8 cellular contexts compared by ENCODE assay signal in the genomic region with DNA sequence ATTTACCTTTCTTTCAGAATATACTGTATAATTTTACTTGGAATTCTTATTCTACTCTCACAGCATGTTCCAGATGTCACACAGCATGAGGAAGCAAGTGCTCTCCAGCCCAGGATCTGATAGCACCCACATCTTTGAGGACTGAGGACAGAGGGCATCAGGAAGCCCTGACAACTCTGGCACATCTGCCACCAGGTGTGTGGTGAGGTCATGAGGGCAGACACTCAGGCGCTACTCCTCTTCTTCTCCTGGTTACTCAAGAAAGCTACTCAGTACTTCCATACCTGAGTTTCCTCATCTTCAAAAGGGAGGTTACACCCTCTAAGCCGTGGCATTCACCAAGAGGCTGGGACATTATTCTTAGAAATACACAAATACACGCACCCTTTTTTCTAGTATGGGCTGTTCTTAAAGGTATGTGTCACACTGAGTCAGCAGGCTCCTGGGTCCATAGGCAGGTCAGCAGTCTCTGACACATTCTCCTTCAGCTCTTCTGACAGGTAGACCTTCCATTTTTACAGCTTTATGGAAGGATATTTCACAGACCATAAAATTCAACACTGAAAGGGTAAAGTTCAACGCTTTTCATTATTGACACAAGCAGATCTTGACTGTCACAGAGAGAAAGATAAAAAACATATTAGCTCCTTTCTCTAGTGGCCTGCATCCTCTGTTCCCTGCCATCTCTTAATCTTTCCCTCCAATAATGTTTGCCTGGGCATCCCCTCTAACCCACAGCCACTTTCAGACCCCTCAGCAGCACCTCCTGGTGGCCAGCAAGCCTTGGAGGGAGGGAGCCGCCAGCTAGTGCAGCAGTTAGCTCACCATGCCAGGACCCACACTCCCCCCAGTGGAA.
DNase-seq lines count a peak whose midpoint lies in the region; ATAC-seq and TF ChIP-seq lines count a peak whose summit lies in the region.

No MANE protein-coding gene starts in this region.

- DNase-seq in EL (peak; percentile 77), Karpas-422 (peak; percentile 80), esophagus squamous epithelium (lab: John Stamatoyannopoulos, UW) (no peak), nephron progenitor cell (peak; percentile 80), amniotic stem cell (lab: John Stamatoyannopoulos, UW) (no peak)
- peak; percentile 2 to 3 for DNase-seq in activated CD4-positive, alpha-beta T cell treated with anti-CD3 and anti-CD28 coated beads for 4 hours

- H3K27ac ChIP-seq in Karpas-422 (ENCODE audit: low read length) (no peak overlapping the region), esophagus squamous epithelium (peak overlapping the region; percentile 29 to 86 (median 74))

- H3K4me3 Mint-ChIP-seq in nephron progenitor cell, result no peak overlapping the region

- peaks cover 12% of the 10 kb centered on the region for H3K27me3 Mint-ChIP-seq in nephron progenitor cell (ENCODE audit: low read depth, poor library complexity)

- no peak overlapping the region for H2AFZ ChIP-seq in Karpas-422 (ENCODE audit: low read length)

- no peak overlapping the region for H3K4me2 ChIP-seq in Karpas-422 (ENCODE audit: low read depth, low read length, poor library complexity, severe bottlenecking)

- H3K4me1 Mint-ChIP-seq in nephron progenitor cell, result peaks cover 29% of the 10 kb centered on the region

- H3K36me3 ChIP-seq in Karpas-422 (ENCODE audit: insufficient read depth, low read length), result no peaks in the 10 kb centered on the region
- no peaks in the 10 kb centered on the region for H3K36me3 ChIP-seq in esophagus squamous epithelium

- no peaks in the 10 kb centered on the region for H3K36me3 Mint-ChIP-seq in nephron progenitor cell (ENCODE audit: low read depth)

- WGBS in esophagus squamous epithelium, 2 donors, result 32 to 55% methylated on average over 5 of the region's 5 CpGs

- H3K9me3 ChIP-seq in Karpas-422 (ENCODE audit: low read length) (no peaks in the 10 kb centered on the region), esophagus squamous epithelium (no peaks in the 10 kb centered on the region)

- ATAC-seq in GM19023 (IDR thresholded peaks at IDR 0.05; ENCODE audit: unreplicated experiment) (no peak), GM21360 (IDR thresholded peaks at IDR 0.05; ENCODE audit: unreplicated experiment) (no peak)

- H3K27ac Mint-ChIP-seq in nephron progenitor cell, result peak overlapping the region; percentile 46

- H3K9me2 ChIP-seq in Karpas-422 (replicated peaks; ENCODE audit: insufficient read depth, low read length), result no peaks in the 10 kb centered on the region

- no peaks in the 10 kb centered on the region for H4K20me1 ChIP-seq in Karpas-422 (ENCODE audit: insufficient read depth, low read depth, low read length)

- TF ChIP-seq POLR2A in esophagus squamous epithelium (IDR thresholded peaks at IDR 0.05), result no peak

- no peak overlapping the region for H3K4me3 ChIP-seq in Karpas-422 (ENCODE audit: low read length)
- H3K4me3 ChIP-seq in esophagus squamous epithelium, result no peak overlapping the region

- TF ChIP-seq CTCF in esophagus squamous epithelium (IDR thresholded peaks at IDR 0.05) (peak in 5 of 6 experiments; percentile 46 to 82 (median 59)), nephron progenitor cell (IDR thresholded peaks at IDR 0.05) (peak; percentile 77)

- H3K9me3 Mint-ChIP-seq in nephron progenitor cell, result no peaks in the 10 kb centered on the region

- H3K9ac ChIP-seq in Karpas-422 (ENCODE audit: low read length), result no peak overlapping the region

- H3K27me3 ChIP-seq in Karpas-422 (ENCODE audit: low read length), result no peaks in the 10 kb centered on the region
- peaks cover 0 to 5% (median 0%) of the 10 kb centered on the region in 4 donors for H3K27me3 ChIP-seq in esophagus squamous epithelium

- no peaks in the 10 kb centered on the region for H3K79me2 ChIP-seq in Karpas-422 (ENCODE audit: low read length)

- intact Hi-C loops in esophagus squamous epithelium (cut with DNase I), result no loop called here

- H3K4me1 ChIP-seq in Karpas-422 (ENCODE audit: low read length) (no peaks in the 10 kb centered on the region), esophagus squamous epithelium (peaks cover 0 to 32% (median 6%) of the 10 kb centered on the region in 3 donors)

Comparison
In these comparisons a context has a peak if more than half of its experiments do, and no peak if none do; other contexts are left out.
1. DNase-seq: peak in EL (single experiment), Karpas-422 (single experiment), activated CD4-positive, alpha-beta T cell treated with anti-CD3 and anti-CD28 coated beads for 4 hours (2 of 2) and nephron progenitor cell (single experiment); none in esophagus squamous epithelium (single experiment) and amniotic stem cell (single experiment).